ENCODE assay signal across 20 cellular contexts in genomic region chr12:103745962-103746361, GRCh38.
A peak's percentile ranks its signal among the peaks of the same experiment; 100 is the strongest.
DNase-seq lines count a peak whose midpoint lies in the region; TF ChIP-seq lines count a peak whose summit lies in the region.
"Had no signal": no experiment of that assay in that cellular context is flagged by ENCODE, and none has a peak within 500 bp of the region (broad histone marks: within the 10 kb centered on the region; RNA-seq: fewer than 3 reads in every experiment).

No MANE protein-coding gene starts in this region.

- no peaks in the 10 kb centered on the region for H3K4me1 Mint-ChIP-seq in activated T-cell treated with anti-CD3 and anti-CD28 coated beads, Interleukin-2, amount 50 U/mL, for 24 hours (ENCODE audit: low read depth)
- H3K4me1 Mint-ChIP-seq: activated naive CD4-positive, alpha-beta T cell treated with anti-CD3 and anti-CD28 coated beads, Interleukin-2, amount 10 ng/mL, durations not matched to agents 7 days and 5 days; IgD-negative memory B cell had no signal

- H3K79me2 ChIP-seq in MM.1S (ENCODE audit: low read length), result no peaks in the 10 kb centered on the region

- H3K4me1 ChIP-seq in MM.1S (ENCODE audit: low read length), result no peaks in the 10 kb centered on the region
- H3K4me1 ChIP-seq: psoas muscle, suprapubic skin had no signal

- TF ChIP-seq CTCF in MM.1S (IDR thresholded peaks at IDR 0.05; ENCODE audit: low read length), result no peak

- no peak overlapping the region for H3K27ac Mint-ChIP-seq in activated T-cell treated with anti-CD3 and anti-CD28 coated beads, Interleukin-2, amount 50 U/mL, for 24 hours
- H3K27ac Mint-ChIP-seq: activated naive CD4-positive, alpha-beta T cell treated with anti-CD3 and anti-CD28 coated beads, Interleukin-2, amount 10 ng/mL, durations not matched to agents 7 days and 5 days; IgD-negative memory B cell; nephron progenitor cell had no signal

- DNase-seq in DMS153 (lab: John Stamatoyannopoulos, UW) (peak; percentile 20), DMS153 treated with DMSO at 0.1 percent for 48 hours (lab: John Stamatoyannopoulos, UW; ENCODE audit: unreplicated experiment) (no peak), ELF-1 (ENCODE audit: low read depth, low spot score) (peak; percentile 43), NCI-H524 treated with DMSO at 0.1 percent for 48 hours (lab: John Stamatoyannopoulos, UW) (peak; percentile 36), iPS DF 19.7 (ENCODE audit: low read depth, low spot score) (peak; percentile 52), MM.1S (no peak), activated gamma-delta T cell treated with Interleukin-2 at 50 U/mL for 16 hours (no peak)
- no peak for DNase-seq in activated T-cell treated with anti-CD3 and anti-CD28 coated beads, Interleukin-2, amount 50 U/mL, for 24 hours
- DNase-seq: 8988T; activated CD4-positive, alpha-beta T cell treated with anti-CD3 and anti-CD28 coated beads, Interleukin-2, amount 50 U/mL, for 1 hour; activated naive CD4-positive, alpha-beta T cell treated with anti-CD3 and anti-CD28 coated beads, Interleukin-2, amount 10 ng/mL, durations not matched to agents 7 days and 5 days; GM23248; heart right ventricle; kidney glomerular epithelial cell; NCI-H187 treated with DMSO at 0.1 percent for 48 hours; nephron progenitor cell; NK-92 treated with Interleukin-12 subunit alpha and Interleukin-12 subunit beta, amount 100 ng/mL, for 24 hours; psoas muscle had no signal

- no peaks in the 10 kb centered on the region for H3K9me2 ChIP-seq in MM.1S (replicated peaks; ENCODE audit: insufficient read depth, low read length)

- no peaks in the 10 kb centered on the region for H3K9me3 Mint-ChIP-seq in activated T-cell treated with anti-CD3 and anti-CD28 coated beads, Interleukin-2, amount 50 U/mL, for 24 hours
- H3K9me3 Mint-ChIP-seq: activated naive CD4-positive, alpha-beta T cell treated with anti-CD3 and anti-CD28 coated beads, Interleukin-2, amount 10 ng/mL, durations not matched to agents 7 days and 5 days; IgD-negative memory B cell; nephron progenitor cell had no signal

- H3K27me3 ChIP-seq in MM.1S (replicated peaks; ENCODE audit: insufficient read depth, low read length), result no peaks in the 10 kb centered on the region

- no peak overlapping the region for H3K4me3 Mint-ChIP-seq in activated T-cell treated with anti-CD3 and anti-CD28 coated beads, Interleukin-2, amount 50 U/mL, for 24 hours
- H3K4me3 Mint-ChIP-seq: activated naive CD4-positive, alpha-beta T cell treated with anti-CD3 and anti-CD28 coated beads, Interleukin-2, amount 10 ng/mL, durations not matched to agents 7 days and 5 days; IgD-negative memory B cell; nephron progenitor cell had no signal

- no peaks in the 10 kb centered on the region for H3K9me3 ChIP-seq in MM.1S (replicated peaks; ENCODE audit: insufficient read depth, low read length)
- H3K9me3 ChIP-seq: heart right ventricle, psoas muscle, suprapubic skin had no signal

- no peak overlapping the region for H3K9ac ChIP-seq in MM.1S (ENCODE audit: low read length)
- H3K9ac ChIP-seq: GM23248 had no signal

- no peak overlapping the region for H3K4me3 ChIP-seq in MM.1S (ENCODE audit: low read length)
- H3K4me3 ChIP-seq: GM23248, heart right ventricle, psoas muscle, suprapubic skin had no signal

- no peaks in the 10 kb centered on the region for H3K36me3 Mint-ChIP-seq in activated T-cell treated with anti-CD3 and anti-CD28 coated beads, Interleukin-2, amount 50 U/mL, for 24 hours (ENCODE audit: low read depth)
- H3K36me3 Mint-ChIP-seq: activated naive CD4-positive, alpha-beta T cell treated with anti-CD3 and anti-CD28 coated beads, Interleukin-2, amount 10 ng/mL, durations not matched to agents 7 days and 5 days; IgD-negative memory B cell had no signal

- H3K36me3 ChIP-seq in MM.1S (replicated peaks; ENCODE audit: insufficient read depth, low read length), result no peaks in the 10 kb centered on the region
- H3K36me3 ChIP-seq: heart right ventricle, suprapubic skin had no signal

- H3K4me2 ChIP-seq in MM.1S (ENCODE audit: low read depth, low read length), result no peak overlapping the region

- H2AFZ ChIP-seq in MM.1S (ENCODE audit: low read length), result no peak overlapping the region
- H2AFZ ChIP-seq: GM23248 had no signal

- H4K20me1 ChIP-seq in MM.1S (ENCODE audit: insufficient read depth, low read length), result no peaks in the 10 kb centered on the region

- peaks cover 18% of the 10 kb centered on the region for H3K27me3 Mint-ChIP-seq in activated T-cell treated with anti-CD3 and anti-CD28 coated beads, Interleukin-2, amount 50 U/mL, for 24 hours

- no peaks in the 10 kb centered on the region for H3F3A ChIP-seq in MM.1S (ENCODE audit: insufficient read depth, low read length)

- no peak overlapping the region for H3K27ac ChIP-seq in MM.1S (ENCODE audit: low read length)
- H3K27ac ChIP-seq: GM23248, heart right ventricle, psoas muscle, suprapubic skin had no signal

Comparison
In these comparisons a context has a peak if more than half of its experiments do, and no peak if none do; other contexts are left out.
1. DNase-seq: peak in DMS153 (single experiment), ELF-1 (single experiment), NCI-H524 treated with DMSO at 0.1 percent for 48 hours (single experiment) and iPS DF 19.7 (single experiment); none in DMS153 treated with DMSO at 0.1 percent for 48 hours (single experiment), MM.1S (single experiment), activated gamma-delta T cell treated with Interleukin-2 at 50 U/mL for 16 hours (single experiment) and activated T-cell treated with anti-CD3 and anti-CD28 coated beads, Interleukin-2, amount 50 U/mL, for 24 hours (single experiment).